Comparison of ENCODE assay signal across 31 cellular contexts in the genomic region with DNA sequence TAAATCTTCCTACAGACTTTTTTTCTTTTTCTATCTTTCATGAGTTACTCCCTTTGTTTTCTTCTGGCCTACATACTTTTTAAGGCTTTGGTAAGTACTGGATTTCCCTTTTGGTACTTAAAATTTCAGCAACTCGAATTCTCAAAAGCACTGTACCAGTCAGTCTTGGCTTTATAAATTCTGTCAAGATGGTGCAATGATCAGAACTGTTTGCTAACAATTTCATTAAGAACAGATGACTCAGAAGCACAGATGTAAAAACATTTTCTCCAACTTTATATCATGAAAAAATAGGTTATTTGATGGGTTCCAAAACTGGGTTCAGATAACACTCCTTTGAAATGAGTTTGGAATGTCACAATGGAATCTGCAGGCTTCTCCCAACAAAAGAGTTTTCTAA.
"Had no signal": no experiment of that assay in that cellular context is flagged by ENCODE, and none has a peak within 500 bp of the region (broad histone marks: within the 10 kb centered on the region; RNA-seq: fewer than 3 reads in every experiment).

No MANE protein-coding gene starts in this region.

- H3K27ac ChIP-seq: adrenal gland, breast epithelium, Peyer's patch, RWPE1, SJCRH30, VCaP had no signal

- H3K9ac ChIP-seq: SK-N-SH had no signal

- H3K27me3 ChIP-seq: adrenal gland, breast epithelium, Peyer's patch, SJCRH30 had no signal

- H3K4me1 ChIP-seq: adrenal gland, breast epithelium, Peyer's patch, SJCRH30 had no signal

- H3K9me3 ChIP-seq: breast epithelium, Peyer's patch, SJCRH30, SK-N-SH had no signal

- DNase-seq: activated CD4-positive, alpha-beta T cell treated with anti-CD3 and anti-CD28 coated beads for 36 hours; activated CD4-positive, CD25-positive, alpha-beta regulatory T cell; activated CD8-positive, alpha-beta memory T cell treated with anti-CD3 and anti-CD28 coated beads, Interleukin-2, amount 50 U/mL, for 4 hours; activated CD8-positive, alpha-beta T cell treated with anti-CD3 and anti-CD28 coated beads for 36 hours; activated gamma-delta T cell treated with Interleukin-2 at 50 U/mL for 16 hours; activated naive CD4-positive, alpha-beta T cell treated with anti-CD3 and anti-CD28 coated beads, Interleukin-2, amount 10 ng/mL, durations not matched to agents 7 days and 5 days; activated naive CD8-positive, alpha-beta T cell treated with anti-CD3 and anti-CD28 coated beads for 36 hours; activated T-cell treated with anti-CD3 and anti-CD28 coated beads, Interleukin-2, amount 50 U/mL, for 72 hours; adrenal gland; aorta; caudate nucleus; Kasumi-1; KBM-7; MV-4-11; NCI-H1092 treated with DMSO at 0.1 percent for 48 hours; NCI-H1417 treated with DMSO at 0.1 percent for 48 hours; NCI-H1694; NCI-H2029; NCI-H2107; NCI-H2171 treated with DMSO at 0.1 percent for 48 hours; NCI-H226; NCI-H526 treated with DMSO at 0.1 percent for 48 hours; NCI-H82; Peyer's patch; Right ventricle myocardium superior; SJCRH30; SK-N-SH; T-helper 1 cell had no signal

- H3K36me3 ChIP-seq: adrenal gland, breast epithelium, Peyer's patch, SJCRH30 had no signal

- H3K4me2 ChIP-seq: SK-N-SH had no signal

- H3K4me3 ChIP-seq: adrenal gland, breast epithelium, Peyer's patch, SJCRH30 had no signal
